ENCODE assay signal across 8 cellular contexts in genomic region chr7:32299133-32299702, GRCh38.
DNase-seq lines count a peak whose midpoint lies in the region; ATAC-seq and TF ChIP-seq lines count a peak whose summit lies in the region.

No MANE protein-coding gene starts in this region.

- H3K23ac ChIP-seq in H9 (ENCODE audit: insufficient read length, low read depth, low read length) = no peak overlapping the region

- peaks cover 0 to 5% of the 10 kb centered on the region in 2 experiments; a peak in 1 of 5 replicates for H3K9me3 Mint-ChIP-seq in H9
- H3K9me3 Mint-ChIP-seq in activated naive CD8-positive, alpha-beta T cell treated with anti-CD3 and anti-CD28 coated beads, Interleukin-2, amount 50 U/mL, for 24 hours = no peaks in the 10 kb centered on the region

- H3K79me2 ChIP-seq in H9 (ENCODE audit: insufficient read depth, low read length) = no peaks in the 10 kb centered on the region

- H2BK15ac ChIP-seq in H9 (ENCODE audit: low read depth, low read length) = no peak overlapping the region

- H2BK12ac ChIP-seq in H9 (ENCODE audit: insufficient read length, low read depth, low read length) = no peak overlapping the region

- H4K91ac ChIP-seq in H9 (ENCODE audit: insufficient read length, low read depth, low read length) = no peak overlapping the region

- H3T11ph ChIP-seq in H9 (ENCODE audit: low read length) = no peak overlapping the region

- H3K4ac ChIP-seq in H9 (ENCODE audit: low read depth, low read length) = no peak overlapping the region

- no peak overlapping the region for H2BK20ac ChIP-seq in H9 (ENCODE audit: low read depth, low read length, poor library complexity, severe bottlenecking)

- H3K4me3 Mint-ChIP-seq in H9 = peak overlapping the region; percentile 81 to 89
- H3K4me3 Mint-ChIP-seq in activated naive CD8-positive, alpha-beta T cell treated with anti-CD3 and anti-CD28 coated beads, Interleukin-2, amount 50 U/mL, for 24 hours = peak overlapping the region; percentile 24

- H3K4me2 ChIP-seq in H9 (ENCODE audit: insufficient read depth, insufficient read length, low read length) = peak overlapping the region; percentile 92

- no CpG with 5 or more reads among the region's 17 CpGs for WGBS in H9 (ENCODE audit: extremely low coverage, insufficient read length, low lambda C conversion rate)
- no CpG with 5 or more reads among the region's 17 CpGs for WGBS in iPS DF 6.9 (ENCODE audit: insufficient coverage, insufficient read length)

- H4K5ac ChIP-seq in H9 (ENCODE audit: insufficient read length, low read depth, low read length) = no peak overlapping the region

- H3K4me1 ChIP-seq in H9 (ENCODE audit: insufficient read depth, low read length) = peaks cover 8% of the 10 kb centered on the region; the same call in 1 of the 2 replicates
- H3K4me1 ChIP-seq in iPS DF 6.9 (ENCODE audit: control insufficient read depth, insufficient read depth, low read length) = peaks cover 2% of the 10 kb centered on the region

- no peak overlapping the region for H2BK5ac ChIP-seq in H9 (ENCODE audit: insufficient read length, low read length)

- no peaks in the 10 kb centered on the region for H3K79me1 ChIP-seq in H9 (ENCODE audit: insufficient read depth, low read depth, low read length, poor library complexity, severe bottlenecking)

- peaks cover 13% of the 10 kb centered on the region for H3K23me2 ChIP-seq in H9 (ENCODE audit: insufficient read length, low read depth, low read length, poor library complexity, severe bottlenecking)

- no peak overlapping the region for H3K14ac ChIP-seq in H9 (ENCODE audit: insufficient read depth, low read length)

- peaks cover 20 to 22% of the 10 kb centered on the region in 2 experiments for H3K4me1 Mint-ChIP-seq in H9
- H3K4me1 Mint-ChIP-seq in activated naive CD8-positive, alpha-beta T cell treated with anti-CD3 and anti-CD28 coated beads, Interleukin-2, amount 50 U/mL, for 24 hours = peaks cover 7% of the 10 kb centered on the region

- no peaks in the 10 kb centered on the region; a peak in 1 of 7 replicates for H3K36me3 Mint-ChIP-seq in H9 (ENCODE audit: insufficient read depth in 1 of 3, low read depth in 3 of 3)
- H3K36me3 Mint-ChIP-seq in activated naive CD8-positive, alpha-beta T cell treated with anti-CD3 and anti-CD28 coated beads, Interleukin-2, amount 50 U/mL, for 24 hours (ENCODE audit: low read depth) = no peaks in the 10 kb centered on the region

- no peak overlapping the region for H3K27ac Mint-ChIP-seq in H9
- no peak overlapping the region for H3K27ac Mint-ChIP-seq in activated naive CD8-positive, alpha-beta T cell treated with anti-CD3 and anti-CD28 coated beads, Interleukin-2, amount 50 U/mL, for 24 hours

- peak overlapping the region; percentile 46; the same call in 1 of the 2 replicates for H3K4me3 ChIP-seq in iPS DF 6.9 (ENCODE audit: low read length)
- peak overlapping the region; percentile 41 for H3K4me3 ChIP-seq in skeletal muscle cell (ENCODE audit: low read depth, low read length)

- H2BK120ac ChIP-seq in H9 (ENCODE audit: low read depth, low read length, poor library complexity, severe bottlenecking) = no peak overlapping the region

- H4K20me1 ChIP-seq in H9 (ENCODE audit: control insufficient read depth, insufficient read depth, insufficient read length) = no peaks in the 10 kb centered on the region

- H2AK5ac ChIP-seq in H9 (ENCODE audit: insufficient read length, low read length) = no peak overlapping the region

- no peak overlapping the region for H3K9ac ChIP-seq in H9 (ENCODE audit: extremely low read depth, insufficient read length, low read length)

- no peak overlapping the region for H4K8ac ChIP-seq in H9 (replicated peaks; ENCODE audit: insufficient read length, low read depth, low read length)

- H3K9me3 ChIP-seq in H9 (ENCODE audit: control insufficient read depth, low read depth, low read length) (no peaks in the 10 kb centered on the region), iPS DF 6.9 (ENCODE audit: control insufficient read depth, insufficient read depth, low read length) (no peaks in the 10 kb centered on the region)

- peak; percentile 73 for DNase-seq in H9
- DNase-seq in activated naive CD8-positive, alpha-beta T cell treated with anti-CD3 and anti-CD28 coated beads, Interleukin-2, amount 50 U/mL, for 24 hours = no peak
- DNase-seq in iPS DF 6.9 (ENCODE audit: low read depth, low spot score) = no peak
- no peak for DNase-seq in skeletal muscle cell (ENCODE audit: low read depth)
- DNase-seq in NK-92 treated with Interleukin-12 subunit alpha and Interleukin-12 subunit beta, amount 100 ng/mL, for 24 hours (lab: John Stamatoyannopoulos, UW) = no peak
- no peak for DNase-seq in 8988T

- no peaks in the 10 kb centered on the region for H3K36me3 ChIP-seq in iPS DF 6.9 (ENCODE audit: control insufficient read depth, insufficient read depth, low read length)

- H3K27me3 ChIP-seq in H9 (ENCODE audit: insufficient read depth, low read length) = peaks cover 23% of the 10 kb centered on the region; the same call in 1 of the 2 replicates
- H3K27me3 ChIP-seq in iPS DF 6.9 (ENCODE audit: control insufficient read depth, insufficient read depth, low read length) = peaks cover 12% of the 10 kb centered on the region

- H3K18ac ChIP-seq in H9 (ENCODE audit: insufficient read length, low read depth, low read length) = no peak overlapping the region

- peak overlapping the region; percentile 90 for H2AFZ ChIP-seq in H9 (ENCODE audit: low read length)

- H3K56ac ChIP-seq in H9 (ENCODE audit: insufficient read length, low read depth, low read length) = no peak overlapping the region

- no peak for ATAC-seq in activated naive CD8-positive, alpha-beta T cell treated with anti-CD3 and anti-CD28 coated beads, Interleukin-2, amount 50 U/mL, for 24 hours
- ATAC-seq in GM21737 (IDR thresholded peaks at IDR 0.05; ENCODE audit: unreplicated experiment) = no peak
- no peak for ATAC-seq in HG03520 (IDR thresholded peaks at IDR 0.05; ENCODE audit: unreplicated experiment)

- peaks cover 78% of the 10 kb centered on the region for H3K27me3 Mint-ChIP-seq in H9 (ENCODE audit: low read depth)
- peaks cover 43% of the 10 kb centered on the region for H3K27me3 Mint-ChIP-seq in activated naive CD8-positive, alpha-beta T cell treated with anti-CD3 and anti-CD28 coated beads, Interleukin-2, amount 50 U/mL, for 24 hours

- no peak overlapping the region for H3K27ac ChIP-seq in H9 (ENCODE audit: insufficient read length, low read depth, low read length)
- no peak overlapping the region for H3K27ac ChIP-seq in iPS DF 6.9 (ENCODE audit: low read length)

- TF ChIP-seq CTCF in H9 (conservative IDR thresholded peaks at IDR 0.05) = no peak
